In genomic region chr6:14095444-14095843, GRCh38 we compare ENCODE assay signal across 12 cellular contexts.
DNase-seq lines count a peak whose midpoint lies in the region; ATAC-seq and TF ChIP-seq lines count a peak whose summit lies in the region.
"Had no signal": no experiment of that assay in that cellular context is flagged by ENCODE, and none has a peak within 500 bp of the region (broad histone marks: within the 10 kb centered on the region; RNA-seq: fewer than 3 reads in every experiment).

No MANE protein-coding gene starts in this region.

- ATAC-seq in GM18505 (IDR thresholded peaks at IDR 0.05; ENCODE audit: unreplicated experiment) (peak; percentile 47), GM21381 (IDR thresholded peaks at IDR 0.05; ENCODE audit: unreplicated experiment) (peak; percentile 54), HG03280 (IDR thresholded peaks at IDR 0.05; ENCODE audit: unreplicated experiment) (peak; percentile 39)

- intact Hi-C loops in head of caudate nucleus (cut with DNase I): no loop called here

- CTCF ChIA-PET in HEK293T (lab: Yijun Ruan, JAX): no interaction called here

- no peak for TF ChIP-seq POLR2A in GM18505 (IDR thresholded peaks at IDR 0.05; ENCODE audit: borderline replicate concordance, extremely low read depth, insufficient read depth, insufficient read length)

- POLR2A ChIA-PET in HEK293T (lab: Yijun Ruan, JAX): no interaction called here

- DNase-seq in germinal center (ENCODE audit: low spot score) (peak; percentile 50), head of caudate nucleus (no peak), HEK293T (ENCODE audit: extremely low spot score) (no peak), GF-D8 (lab: John Stamatoyannopoulos, UW) (no peak), NCI-H2196 (lab: John Stamatoyannopoulos, UW; ENCODE audit: unreplicated experiment) (no peak)
- DNase-seq: activated T-cell treated with anti-CD3 and anti-CD28 coated beads, Interleukin-2, amount 50 U/mL, for 1 hour; foreskin fibroblast; mesenchymal stem cell; SK-N-SH had no signal

TF ChIP-seq in HEK293T, 16 proteins besides CTCF, POLR2A, EP300 and RAD21:
- TF ChIP-seq HDGF (IDR thresholded peaks at IDR 0.05; ENCODE audit: borderline replicate concordance): no peak
- no peak for TF ChIP-seq FOXM1 (IDR thresholded peaks at IDR 0.05; ENCODE audit: borderline replicate concordance)
- TF ChIP-seq ZNF384 (IDR thresholded peaks at IDR 0.05): no peak
